9 cellular contexts compared by ENCODE assay signal in the genomic region with DNA sequence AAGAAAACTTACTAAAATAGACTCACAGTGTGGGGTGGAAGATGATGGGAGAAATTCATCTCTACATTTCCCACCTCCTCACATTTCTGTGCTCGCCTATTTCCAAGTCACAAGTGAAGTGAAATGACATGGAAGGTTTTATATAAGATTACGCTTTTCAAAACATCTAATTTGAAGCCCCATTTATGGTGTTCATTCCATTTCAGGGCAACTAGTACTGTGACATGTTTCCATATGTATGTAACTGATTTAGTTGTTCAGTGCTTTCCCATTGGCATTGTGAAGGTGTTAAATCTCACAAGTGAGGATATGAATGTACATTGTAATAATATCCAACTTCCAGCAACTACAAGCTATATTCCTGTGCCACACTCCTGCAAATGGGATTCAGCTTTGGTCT.
"Had no signal": no experiment of that assay in that cellular context is flagged by ENCODE, and none has a peak within 500 bp of the region (broad histone marks: within the 10 kb centered on the region; RNA-seq: fewer than 3 reads in every experiment).

No MANE protein-coding gene starts in this region.

- H3K27ac ChIP-seq: GM23248 had no signal

- H3K36me3 ChIP-seq: HAP-1 had no signal

- H3K4me2 ChIP-seq: GM23338 had no signal

- ATAC-seq: GM23338, HCT116 had no signal

- DNase-seq: GM23248, GOT3, H7, H9, HCEC 1CT, HFFc6 had no signal

- H3K4me1 ChIP-seq: HAP-1 had no signal

- H2AFZ ChIP-seq: GM23248, GM23338 had no signal

- H3K9me3 ChIP-seq: HAP-1 had no signal

- H3K4me3 ChIP-seq: GM23248, GM23338, HAP-1 had no signal

- H3K9ac ChIP-seq: GM23248 had no signal
